ENCODE assay signal across 22 cellular contexts in the genomic region with DNA sequence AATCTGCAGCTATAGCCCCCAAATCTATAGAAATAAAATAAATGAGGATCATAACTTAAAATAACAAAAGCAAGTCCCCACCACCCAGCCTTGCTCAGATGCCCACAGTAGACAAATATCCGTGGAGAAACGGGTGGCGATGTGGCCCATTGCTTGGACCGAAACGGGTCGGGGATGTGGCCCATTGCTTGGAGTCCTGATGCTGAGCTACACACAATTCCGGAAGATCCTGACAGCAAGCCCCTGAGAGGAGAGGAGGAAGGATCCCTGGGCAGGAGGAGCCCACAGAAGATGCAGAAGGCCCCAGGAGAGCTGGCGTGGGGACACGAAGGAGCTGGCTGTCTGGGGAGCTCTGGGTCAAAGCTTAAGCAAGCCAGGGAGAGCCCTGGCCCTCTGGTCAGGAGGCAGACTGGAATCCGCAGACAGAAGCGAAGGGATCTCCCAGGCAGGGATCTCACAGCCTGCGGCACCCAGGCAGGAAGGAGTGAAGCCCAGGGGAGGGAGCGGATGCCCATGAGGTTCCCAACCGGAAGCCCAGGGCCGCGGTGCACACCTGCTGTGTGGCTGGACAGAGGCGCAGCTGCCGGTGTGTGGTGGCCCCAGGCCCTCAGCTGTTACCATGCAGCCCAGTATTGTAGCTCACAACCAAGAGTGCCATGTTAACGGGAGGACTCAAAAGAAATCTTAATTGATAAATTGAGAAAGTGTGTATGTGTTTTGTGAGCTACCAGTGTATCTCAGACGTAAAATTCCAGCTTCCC.
"Had no signal": no experiment of that assay in that cellular context is flagged by ENCODE, and none has a peak within 500 bp of the region (broad histone marks: within the 10 kb centered on the region; RNA-seq: fewer than 3 reads in every experiment).

No MANE protein-coding gene starts in this region.

- H3K27ac ChIP-seq: coronary artery, epithelial cell of prostate, left ventricle myocardium inferior, neural progenitor cell, ovary, psoas muscle, right atrium auricular region, tibial artery had no signal

- DNase-seq: activated B cell treated with CpG ODN at 0.5 μM for 24 hours; activated CD4-positive, alpha-beta T cell treated with anti-CD3 and anti-CD28 coated beads for 36 hours; activated CD4-positive, alpha-beta T cell treated with anti-CD3 and anti-CD28 coated beads, Interleukin-2, amount 50 U/mL, for 4 hours; activated effector memory CD4-positive, alpha-beta T cell treated with Interleukin-2 at 50 U/mL for 16 hours; activated naive CD4-positive, alpha-beta T cell treated with anti-CD3 and anti-CD28 coated beads, Interleukin-2, amount 10 ng/mL, durations not matched to agents 7 days and 5 days; activated T-cell treated with anti-CD3 and anti-CD28 coated beads, Interleukin-2, amount 50 U/mL, for 72 hours; amygdala; cerebellar nuclear complex; kidney glomerular epithelial cell; left ventricle myocardium inferior; naive thymus-derived CD8-positive, alpha-beta T cell; ovary; psoas muscle; stimulated activated CD4-positive, alpha-beta T cell treated with anti-CD3 and anti-CD28 coated beads, Interleukin-1b, Interleukin-23, amount 100 ng/mL, for 48 hours; stimulated activated naive CD8-positive, alpha-beta T cell treated with anti-CD3 and anti-CD28 coated beads, Interleukin-15, amount 100 ng/mL, for 72 hours; T-cell; tibial artery had no signal

- FAIRE-seq: bronchial epithelial cell had no signal

- H3K4me1 ChIP-seq: left ventricle myocardium inferior, neural progenitor cell, psoas muscle, right atrium auricular region, tibial artery had no signal

- H3K9ac ChIP-seq: neural progenitor cell had no signal

- H3K4me2 ChIP-seq: neural progenitor cell had no signal

- H2AFZ ChIP-seq: neural progenitor cell had no signal

- H3K9me3 ChIP-seq: ovary, psoas muscle, right atrium auricular region, tibial artery had no signal

- H3K36me3 ChIP-seq: left ventricle myocardium inferior, neural progenitor cell, ovary, right atrium auricular region, tibial artery had no signal

- H3K4me3 ChIP-seq: coronary artery, left ventricle myocardium inferior, neural progenitor cell, ovary, psoas muscle, right atrium auricular region, tibial artery had no signal

- H3K27me3 ChIP-seq: neural progenitor cell, ovary, right atrium auricular region had no signal
